In genomic region chr9:77764894-77765780, GRCh38 we compare ENCODE assay signal across 8 cellular contexts.
A peak's percentile ranks its signal among the peaks of the same experiment; 100 is the strongest.
DNase-seq lines count a peak whose midpoint lies in the region; ATAC-seq, FAIRE-seq and TF ChIP-seq lines count a peak whose summit lies in the region.

No MANE protein-coding gene starts in this region.

- FAIRE-seq in HTR-8/SVneo (lab: Jason Lieb, UNC) (no peak), GM12892 (lab: Jason Lieb, UNC) (no peak)

- ATAC-seq in GM19452 (IDR thresholded peaks at IDR 0.05; ENCODE audit: unreplicated experiment) (no peak), HG03095 (IDR thresholded peaks at IDR 0.05; ENCODE audit: unreplicated experiment) (no peak)

- no peak overlapping the region for H3K27ac ChIP-seq in WERI-Rb-1

- H3K27me3 ChIP-seq in WERI-Rb-1 (ENCODE audit: insufficient read depth, low read depth, severe bottlenecking), result no peaks in the 10 kb centered on the region

- TF ChIP-seq CTCF in AG09319 (IDR thresholded peaks at IDR 0.05; ENCODE audit: low read depth, low read length) (peak; percentile 65), WERI-Rb-1 (IDR thresholded peaks at IDR 0.05; ENCODE audit: low read depth, low read length) (peak; percentile 28; the same call in 1 of the 2 replicates)

- DNase-seq in AG09319 (ENCODE audit: extremely low read depth, low read depth), result peak; percentile 49
- DNase-seq in HTR-8/SVneo (ENCODE audit: insufficient read length, low spot score), result peak; percentile 21
- no peak for DNase-seq in WERI-Rb-1
- DNase-seq in kidney tubule cell (ENCODE audit: low spot score), result peak; percentile 42
- DNase-seq in activated effector memory CD4-positive, alpha-beta T cell treated with anti-CD3 and anti-CD28 coated beads, Interleukin-2, amount 50 U/mL, for 16 hours, result no peak
- no peak for DNase-seq in GM12892 (ENCODE audit: insufficient read length)

- no peak for TF ChIP-seq POLR2A in GM12892 (IDR thresholded peaks at IDR 0.05; ENCODE audit: low read depth, low read length)

- no peaks in the 10 kb centered on the region for H3K9me3 ChIP-seq in WERI-Rb-1 (ENCODE audit: severe bottlenecking)

- H3K4me3 ChIP-seq in WERI-Rb-1 (ENCODE audit: low read depth, low read length), result no peak overlapping the region

- H3K36me3 ChIP-seq in WERI-Rb-1, result no peaks in the 10 kb centered on the region

Comparison
In these comparisons a context has a peak if more than half of its experiments do, and no peak if none do; other contexts are left out.
1. DNase-seq: peak in AG09319 (single experiment), HTR-8/SVneo (single experiment) and kidney tubule cell (single experiment); none in WERI-Rb-1 (single experiment), activated effector memory CD4-positive, alpha-beta T cell treated with anti-CD3 and anti-CD28 coated beads, Interleukin-2, amount 50 U/mL, for 16 hours (single experiment) and GM12892 (single experiment).